9 cellular contexts compared by ENCODE assay signal in the genomic region with DNA sequence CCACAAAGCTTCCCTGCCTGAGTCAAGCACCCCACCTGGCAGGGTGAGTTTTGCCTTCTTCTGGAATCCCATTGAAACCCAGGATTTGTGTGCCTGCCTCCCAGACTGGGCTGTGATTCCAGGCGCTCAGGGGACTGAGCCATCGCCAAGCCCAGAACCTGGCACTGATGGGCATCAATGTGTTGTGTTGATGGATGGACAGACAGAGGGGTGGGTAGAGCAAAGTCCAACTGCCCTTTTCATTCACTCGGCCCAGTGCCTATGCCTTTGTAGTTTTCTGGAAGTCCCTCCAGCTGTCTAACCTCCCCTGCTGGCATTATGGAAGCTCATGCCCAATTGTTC.
A peak's percentile ranks its signal among the peaks of the same experiment; 100 is the strongest.
DNase-seq lines count a peak whose midpoint lies in the region; ATAC-seq and TF ChIP-seq lines count a peak whose summit lies in the region.
"Had no signal": no experiment of that assay in that cellular context is flagged by ENCODE, and none has a peak within 500 bp of the region (broad histone marks: within the 10 kb centered on the region; RNA-seq: fewer than 3 reads in every experiment).

No MANE protein-coding gene starts in this region.

- no peak for ATAC-seq in CD8-positive, alpha-beta T cell
- ATAC-seq in SK-N-SH treated with all-trans-retinoic acid at 6 μM for 48 hours (peak; percentile 1), GM21381 (IDR thresholded peaks at IDR 0.05; ENCODE audit: unreplicated experiment) (no peak)

- H3K36me3 Mint-ChIP-seq in CD8-positive, alpha-beta T cell, result no peaks in the 10 kb centered on the region
- no peaks in the 10 kb centered on the region for H3K36me3 Mint-ChIP-seq in progenitor cell of endocrine pancreas (ENCODE audit: insufficient read depth)

- H3K4me1 Mint-ChIP-seq in CD8-positive, alpha-beta T cell (ENCODE audit: low read depth), result peaks cover 20% of the 10 kb centered on the region
- H3K4me1 Mint-ChIP-seq in progenitor cell of endocrine pancreas (ENCODE audit: low read depth), result peaks cover 3% of the 10 kb centered on the region

- H3K4me3 Mint-ChIP-seq in CD8-positive, alpha-beta T cell, result peak overlapping the region; percentile 79
- H3K4me3 Mint-ChIP-seq in progenitor cell of endocrine pancreas (ENCODE audit: low read depth), result peak overlapping the region; percentile 73

- peaks cover 18% of the 10 kb centered on the region for H3K27me3 ChIP-seq in CD8-positive, alpha-beta T cell (ENCODE audit: insufficient read depth, low read length)

- no peaks in the 10 kb centered on the region for H3K36me3 ChIP-seq in CD8-positive, alpha-beta T cell (ENCODE audit: insufficient read depth, low read length)
- H3K36me3 ChIP-seq: neutrophil had no signal

- no peak overlapping the region for H3K27ac ChIP-seq in CD8-positive, alpha-beta T cell (ENCODE audit: low read depth, low read length)
- H3K27ac ChIP-seq: neutrophil had no signal

- H3K27me3 Mint-ChIP-seq in CD8-positive, alpha-beta T cell (ENCODE audit: low read depth), result peaks cover 62% of the 10 kb centered on the region
- H3K27me3 Mint-ChIP-seq in progenitor cell of endocrine pancreas, result peaks cover 44% of the 10 kb centered on the region

- no peaks in the 10 kb centered on the region for H3K9me3 Mint-ChIP-seq in CD8-positive, alpha-beta T cell
- no peaks in the 10 kb centered on the region for H3K9me3 Mint-ChIP-seq in progenitor cell of endocrine pancreas (ENCODE audit: low read depth)

- peaks cover 13% of the 10 kb centered on the region for H3K4me1 ChIP-seq in CD8-positive, alpha-beta T cell (ENCODE audit: insufficient read depth, low read length)

- no peak for DNase-seq in CD8-positive, alpha-beta T cell
- DNase-seq in fibroblast of villous mesenchyme (ENCODE audit: low read depth), result no peak
- no peak for DNase-seq in progenitor cell of endocrine pancreas (ENCODE audit: low spot score, unreplicated experiment)
- DNase-seq in Ammon's horn (ENCODE audit: low spot score), result no peak
- no peak for DNase-seq in activated CD4-positive, CD25-positive, alpha-beta regulatory T cell (lab: John Stamatoyannopoulos, UW)
- no peak for DNase-seq in NCI-H146 (lab: John Stamatoyannopoulos, UW)

- TF ChIP-seq CTCF in CD8-positive, alpha-beta T cell (IDR thresholded peaks at IDR 0.05), result no peak
- no peak for TF ChIP-seq CTCF in fibroblast of villous mesenchyme (IDR thresholded peaks at IDR 0.05; ENCODE audit: insufficient read depth, low read depth, low read length)
- TF ChIP-seq CTCF in progenitor cell of endocrine pancreas (IDR thresholded peaks at IDR 0.05; ENCODE audit: unreplicated experiment), result no peak

- H3K4me3 ChIP-seq in CD8-positive, alpha-beta T cell (ENCODE audit: low read depth, low read length), result peak overlapping the region; percentile 35
- H3K4me3 ChIP-seq in fibroblast of villous mesenchyme (ENCODE audit: low read depth, low read length), result peak overlapping the region; percentile 26

- no peaks in the 10 kb centered on the region for H3K9me3 ChIP-seq in CD8-positive, alpha-beta T cell (ENCODE audit: low read length)
- H3K9me3 ChIP-seq: neutrophil had no signal

- no peak overlapping the region for H3K27ac Mint-ChIP-seq in CD8-positive, alpha-beta T cell
- H3K27ac Mint-ChIP-seq in progenitor cell of endocrine pancreas, result peak overlapping the region; percentile 94

- POLR2A ChIA-PET in CD8-positive, alpha-beta T cell (lab: Charles Lee), result no interaction called here

- intact Hi-C loops in CD8-positive, alpha-beta T cell (cut with DNase I, micrococcal nuclease), result no loop called here

- CTCF ChIA-PET in CD8-positive, alpha-beta T cell (lab: Charles Lee), result interaction anchor here (0.7 kb wide), 1 partner anchor 22 kb away, joined by 3 read pairs; no protein-coding TSS in a partner anchor

TF ChIP-seq in SK-N-SH treated with all-trans-retinoic acid at 6 μM for 48 hours, 23 proteins besides CTCF, POLR2A, EP300 and RAD21:
- TF ChIP-seq ZNF565 (CRISPR knock-in tag; conservative IDR thresholded peaks at IDR 0.05; ENCODE audit: low read depth), result no peak
- no peak for TF ChIP-seq ARNTL (CRISPR knock-in tag; IDR thresholded peaks at IDR 0.05; ENCODE audit: borderline replicate concordance, low read depth)
- TF ChIP-seq PPARA (CRISPR knock-in tag; IDR thresholded peaks at IDR 0.05; ENCODE audit: borderline replicate concordance), result no peak
- no peak for TF ChIP-seq ESRRG (CRISPR knock-in tag; IDR thresholded peaks at IDR 0.05)
- TF ChIP-seq ZFP30 (CRISPR knock-in tag; IDR thresholded peaks at IDR 0.05), result no peak
- TF ChIP-seq GLIS3 (CRISPR knock-in tag; IDR thresholded peaks at IDR 0.05), result no peak
- TF ChIP-seq ZNF70 (CRISPR knock-in tag; IDR thresholded peaks at IDR 0.05), result no peak
- TF ChIP-seq, protein P1, sequence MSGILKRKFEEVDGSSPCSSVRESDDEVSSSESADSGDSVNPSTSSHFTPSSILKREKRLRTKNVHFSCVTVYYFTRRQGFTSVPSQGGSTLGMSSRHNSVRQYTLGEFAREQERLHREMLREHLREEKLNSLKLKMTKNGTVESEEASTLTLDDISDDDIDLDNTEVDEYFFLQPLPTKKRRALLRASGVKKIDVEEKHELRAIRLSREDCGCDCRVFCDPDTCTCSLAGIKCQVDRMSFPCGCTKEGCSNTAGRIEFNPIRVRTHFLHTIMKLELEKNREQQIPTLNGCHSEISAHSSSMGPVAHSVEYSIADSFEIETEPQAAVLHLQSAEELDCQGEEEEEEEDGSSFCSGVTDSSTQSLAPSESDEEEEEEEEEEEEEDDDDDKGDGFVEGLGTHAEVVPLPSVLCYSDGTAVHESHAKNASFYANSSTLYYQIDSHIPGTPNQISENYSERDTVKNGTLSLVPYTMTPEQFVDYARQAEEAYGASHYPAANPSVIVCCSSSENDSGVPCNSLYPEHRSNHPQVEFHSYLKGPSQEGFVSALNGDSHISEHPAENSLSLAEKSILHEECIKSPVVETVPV (CRISPR knock-in tag; IDR thresholded peaks at IDR 0.05), result no peak
- no peak for TF ChIP-seq TOX (CRISPR knock-in tag; IDR thresholded peaks at IDR 0.05; ENCODE audit: borderline replicate concordance)
- TF ChIP-seq TCF4 (CRISPR knock-in tag; IDR thresholded peaks at IDR 0.05; ENCODE audit: borderline replicate concordance), result no peak
- TF ChIP-seq SNAI2 (CRISPR knock-in tag; IDR thresholded peaks at IDR 0.05), result no peak
